In genomic region chr12:52573743-52574142, GRCh38 we compare ENCODE assay signal across 22 cellular contexts. TPM values are rescaled to one million over a fixed set of nuclear protein-coding genes. Genes with fewer than 3 reads are reported as not detected.
A peak's percentile ranks its signal among the peaks of the same experiment; 100 is the strongest.
DNase-seq lines count a peak whose midpoint lies in the region; ATAC-seq and TF ChIP-seq lines count a peak whose summit lies in the region.
"Had no signal": no experiment of that assay in that cellular context is flagged by ENCODE, and none has a peak within 500 bp of the region (broad histone marks: within the 10 kb centered on the region; RNA-seq: fewer than 3 reads in every experiment).

Gene KRT74, minus strand, starts transcription at chr12:52573843. Its CDS starts 66 bp downstream, at chr12:52573777.

- TF ChIP-seq CTCF in Loucy (conservative IDR thresholded peaks at IDR 0.05; ENCODE audit: low read length) (no peak), osteoblast (IDR thresholded peaks at IDR 0.05; ENCODE audit: extremely low read depth, low read depth, low read length) (no peak), spleen (IDR thresholded peaks at IDR 0.05 in 8 of 11, conservative IDR thresholded peaks at IDR 0.05 in 3 of 11) (no peak)

- peak within 1 kb of the TSS; percentile 46 for H3K27ac Mint-ChIP-seq in activated naive CD4-positive, alpha-beta T cell treated with anti-CD3 and anti-CD28 coated beads, Interleukin-2, amount 50 U/mL, for 24 hours
- H3K27ac Mint-ChIP-seq in activated naive CD4-positive, alpha-beta T cell treated with anti-CD3 and anti-CD28 coated beads, Interleukin-2, amount 10 ng/mL, durations not matched to agents 7 days and 5 days = no peak within 1 kb of the TSS

- no peaks in the 10 kb centered on the region for H3K9me2 ChIP-seq in Loucy (replicated peaks; ENCODE audit: low read depth, low read length)

- H3K36me3 ChIP-seq in Loucy (ENCODE audit: insufficient read depth, low read length) (no peaks in the 10 kb centered on the region), osteoblast (ENCODE audit: insufficient read depth, low read length) (no peaks in the 10 kb centered on the region), spleen (no peaks in the 10 kb centered on the region)

- H3K4me1 ChIP-seq in Loucy (ENCODE audit: insufficient read depth, low read length, poor library complexity, severe bottlenecking) = peaks cover 9% of the 10 kb centered on the region
- H3K4me1 ChIP-seq in osteoblast (ENCODE audit: insufficient read depth, low read length) = no peaks in the 10 kb centered on the region
- no peaks in the 10 kb centered on the region for H3K4me1 ChIP-seq in spleen
- H3K4me1 ChIP-seq: A549 had no signal

- H3K4me3 Mint-ChIP-seq in activated naive CD4-positive, alpha-beta T cell treated with anti-CD3 and anti-CD28 coated beads, Interleukin-2, amount 50 U/mL, for 24 hours = no peak within 1 kb of the TSS
- H3K4me3 Mint-ChIP-seq in activated naive CD4-positive, alpha-beta T cell treated with anti-CD3 and anti-CD28 coated beads, Interleukin-2, amount 10 ng/mL, durations not matched to agents 7 days and 5 days = no peak within 1 kb of the TSS
- H3K4me3 Mint-ChIP-seq: CD14-positive monocyte; CD4-positive, alpha-beta memory T cell had no signal

- DNase-seq in activated naive CD4-positive, alpha-beta T cell treated with anti-CD3 and anti-CD28 coated beads, Interleukin-2, amount 10 ng/mL, durations not matched to agents 7 days and 5 days = no peak
- DNase-seq in osteoblast (ENCODE audit: insufficient read length, low spot score, missing footprints) (peak; percentile 59), spleen (peak; percentile 32), retina (no peak)
- DNase-seq in stimulated activated naive CD4-positive, alpha-beta T cell treated with Interleukin-2 at 50 U/mL for 16 hours (lab: John Stamatoyannopoulos, UW) = no peak
- DNase-seq: AML-193; CD4-positive, alpha-beta memory T cell; DMS153; DMS79; GDM1; GM23248; HCEC 1CT had no signal

- H3K27ac ChIP-seq in osteoblast (ENCODE audit: low read depth, low read length) (no peak within 1 kb of the TSS), spleen (no peak within 1 kb of the TSS)
- H3K27ac ChIP-seq: 22Rv1, A549, GM23248 had no signal

- H3K79me2 ChIP-seq in Loucy (ENCODE audit: insufficient read depth, low read length) (no peaks in the 10 kb centered on the region), osteoblast (ENCODE audit: insufficient read depth, low read length) (no peaks in the 10 kb centered on the region)

- CTCF ChIA-PET in activated naive CD4-positive, alpha-beta T cell treated with anti-CD3 and anti-CD28 coated beads, Interleukin-2, amount 10 ng/mL, durations not matched to agents 7 days and 5 days (lab: Charles Lee) = interaction anchor here (1.3 to 2.4 kb wide), 5 partner anchors 9 to 311 kb away, joined by 3 to 9 read pairs (median 5); no protein-coding TSS in a partner anchor

- H3K4me3 ChIP-seq in Loucy (ENCODE audit: low read length, poor library complexity, severe bottlenecking) = no peak within 1 kb of the TSS
- no peak within 1 kb of the TSS for H3K4me3 ChIP-seq in osteoblast (ENCODE audit: insufficient read depth, low read length)
- H3K4me3 ChIP-seq in spleen = no peak within 1 kb of the TSS
- H3K4me3 ChIP-seq: A549, GM23248 had no signal

- intact Hi-C loops in spleen (cut with DNase I; ENCODE audit: low total_unique reads) = no loop called here

- no peaks in the 10 kb centered on the region for H3K9me3 ChIP-seq in Loucy (ENCODE audit: insufficient read depth, low read depth, low read length)
- no peaks in the 10 kb centered on the region for H3K9me3 ChIP-seq in osteoblast (ENCODE audit: low read depth, low read length)
- H3K9me3 ChIP-seq in spleen = no peaks in the 10 kb centered on the region
- H3K9me3 ChIP-seq: A549 had no signal

- no peak within 1 kb of the TSS for H3K9ac ChIP-seq in Loucy (ENCODE audit: low read depth, low read length, poor library complexity, severe bottlenecking)
- H3K9ac ChIP-seq: GM23248 had no signal

- TF ChIP-seq POLR2A in spleen (IDR thresholded peaks at IDR 0.05) = no peak

- peaks cover 5% of the 10 kb centered on the region for H3K4me1 Mint-ChIP-seq in activated naive CD4-positive, alpha-beta T cell treated with anti-CD3 and anti-CD28 coated beads, Interleukin-2, amount 50 U/mL, for 24 hours
- no peaks in the 10 kb centered on the region for H3K4me1 Mint-ChIP-seq in activated naive CD4-positive, alpha-beta T cell treated with anti-CD3 and anti-CD28 coated beads, Interleukin-2, amount 10 ng/mL, durations not matched to agents 7 days and 5 days
- H3K4me1 Mint-ChIP-seq: CD14-positive monocyte; CD4-positive, alpha-beta memory T cell had no signal

- WGBS in spleen, 5 donors = 84 to 96% (median 94%) methylated on average over 3 of the region's 3 CpGs

- H3K4me2 ChIP-seq in Loucy (ENCODE audit: low read depth, low read length, poor library complexity, severe bottlenecking) (no peak within 1 kb of the TSS), osteoblast (ENCODE audit: insufficient read depth, low read length) (no peak within 1 kb of the TSS)
- H3K4me2 ChIP-seq: A549 had no signal

- H4K20me1 ChIP-seq in Loucy (ENCODE audit: insufficient read depth, low read length, poor library complexity, severe bottlenecking) (no peaks in the 10 kb centered on the region), osteoblast (ENCODE audit: insufficient read depth, low read length) (no peaks in the 10 kb centered on the region)

- H3K36me3 Mint-ChIP-seq in activated naive CD4-positive, alpha-beta T cell treated with anti-CD3 and anti-CD28 coated beads, Interleukin-2, amount 50 U/mL, for 24 hours = no peaks in the 10 kb centered on the region
- H3K36me3 Mint-ChIP-seq in activated naive CD4-positive, alpha-beta T cell treated with anti-CD3 and anti-CD28 coated beads, Interleukin-2, amount 10 ng/mL, durations not matched to agents 7 days and 5 days = no peaks in the 10 kb centered on the region
- H3K36me3 Mint-ChIP-seq: CD14-positive monocyte; CD4-positive, alpha-beta memory T cell had no signal

- H3K27me3 ChIP-seq in Loucy (ENCODE audit: insufficient read depth, low read length, poor library complexity, severe bottlenecking) (no peaks in the 10 kb centered on the region), osteoblast (ENCODE audit: insufficient read depth, low read length) (peaks cover 66% of the 10 kb centered on the region), spleen (replicated peaks in 1 of 7) (peaks cover 0 to 31% (median 0%) of the 10 kb centered on the region in 7 donors)

- H2AFZ ChIP-seq in Loucy (ENCODE audit: low read length) (0 out of 2 replicates have a peak within 1 kb of the TSS, but pooled peaks have one; percentile 34), osteoblast (ENCODE audit: low read length) (no peak within 1 kb of the TSS)
- H2AFZ ChIP-seq: GM23248 had no signal

- H3K27me3 Mint-ChIP-seq in activated naive CD4-positive, alpha-beta T cell treated with anti-CD3 and anti-CD28 coated beads, Interleukin-2, amount 50 U/mL, for 24 hours = no peaks in the 10 kb centered on the region
- peaks cover 21% of the 10 kb centered on the region for H3K27me3 Mint-ChIP-seq in activated naive CD4-positive, alpha-beta T cell treated with anti-CD3 and anti-CD28 coated beads, Interleukin-2, amount 10 ng/mL, durations not matched to agents 7 days and 5 days

- H3K9me3 Mint-ChIP-seq in activated naive CD4-positive, alpha-beta T cell treated with anti-CD3 and anti-CD28 coated beads, Interleukin-2, amount 50 U/mL, for 24 hours = no peaks in the 10 kb centered on the region
- H3K9me3 Mint-ChIP-seq in activated naive CD4-positive, alpha-beta T cell treated with anti-CD3 and anti-CD28 coated beads, Interleukin-2, amount 10 ng/mL, durations not matched to agents 7 days and 5 days = no peaks in the 10 kb centered on the region
- H3K9me3 Mint-ChIP-seq: CD14-positive monocyte; CD4-positive, alpha-beta memory T cell had no signal

- no peak for ATAC-seq in GM18519 (IDR thresholded peaks at IDR 0.05; ENCODE audit: low FRiP score, unreplicated experiment)
- ATAC-seq: A549 had no signal

- no peaks in the 10 kb centered on the region for H3F3A ChIP-seq in Loucy (ENCODE audit: low read depth)

RNA-seq across cellular contexts. Expression of gene KRT74, which starts in this region (rescaled TPM):
- not detected in 2 replicates for total RNA-seq in osteoblast
- total RNA-seq in spleen = not detected
- not detected for polyA plus RNA-seq in spleen
- total RNA-seq: CD4-positive, alpha-beta memory T cell; Daoy; GM23248; H4; HT-29 had no signal
- polyA plus RNA-seq: A549; BJ; CD14-positive monocyte; CD4-positive, alpha-beta memory T cell; GM23248 had no signal

Comparison
In these comparisons a context has a peak if more than half of its experiments do, and no peak if none do; other contexts are left out.
1. Peak in DNase-seq in osteoblast; RNA of the gene not detected or under 1 TPM.
2. Peak in DNase-seq in spleen; RNA of the gene not detected or under 1 TPM.